1 cellular context compared by ENCODE assay signal in genomic region chr6:126228001-126228791, GRCh38.
TF ChIP-seq lines count a peak whose summit lies in the region.

No MANE protein-coding gene starts in this region.

TF ChIP-seq in WTC11, 78 proteins besides CTCF, POLR2A, EP300 and RAD21 (continued from another document):
- TF ChIP-seq, protein P1, sequence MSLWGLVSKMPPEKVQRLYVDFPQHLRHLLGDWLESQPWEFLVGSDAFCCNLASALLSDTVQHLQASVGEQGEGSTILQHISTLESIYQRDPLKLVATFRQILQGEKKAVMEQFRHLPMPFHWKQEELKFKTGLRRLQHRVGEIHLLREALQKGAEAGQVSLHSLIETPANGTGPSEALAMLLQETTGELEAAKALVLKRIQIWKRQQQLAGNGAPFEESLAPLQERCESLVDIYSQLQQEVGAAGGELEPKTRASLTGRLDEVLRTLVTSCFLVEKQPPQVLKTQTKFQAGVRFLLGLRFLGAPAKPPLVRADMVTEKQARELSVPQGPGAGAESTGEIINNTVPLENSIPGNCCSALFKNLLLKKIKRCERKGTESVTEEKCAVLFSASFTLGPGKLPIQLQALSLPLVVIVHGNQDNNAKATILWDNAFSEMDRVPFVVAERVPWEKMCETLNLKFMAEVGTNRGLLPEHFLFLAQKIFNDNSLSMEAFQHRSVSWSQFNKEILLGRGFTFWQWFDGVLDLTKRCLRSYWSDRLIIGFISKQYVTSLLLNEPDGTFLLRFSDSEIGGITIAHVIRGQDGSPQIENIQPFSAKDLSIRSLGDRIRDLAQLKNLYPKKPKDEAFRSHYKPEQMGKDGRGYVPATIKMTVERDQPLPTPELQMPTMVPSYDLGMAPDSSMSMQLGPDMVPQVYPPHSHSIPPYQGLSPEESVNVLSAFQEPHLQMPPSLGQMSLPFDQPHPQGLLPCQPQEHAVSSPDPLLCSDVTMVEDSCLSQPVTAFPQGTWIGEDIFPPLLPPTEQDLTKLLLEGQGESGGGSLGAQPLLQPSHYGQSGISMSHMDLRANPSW (CRISPR knock-in tag; conservative IDR thresholded peaks at IDR 0.05; ENCODE audit: low read depth) = no peak
- TF ChIP-seq NFYB (CRISPR knock-in tag; conservative IDR thresholded peaks at IDR 0.05; ENCODE audit: low read depth) (no peak), NFATC4 (CRISPR knock-in tag; IDR thresholded peaks at IDR 0.05) (no peak), ZNF423 (CRISPR knock-in tag; IDR thresholded peaks at IDR 0.05) (no peak), ERG (CRISPR knock-in tag; IDR thresholded peaks at IDR 0.05) (no peak)
TF ChIP-seq in WTC11: peak in this region for 0.
